Comparison of ENCODE assay signal across 27 cellular contexts in the genomic region with DNA sequence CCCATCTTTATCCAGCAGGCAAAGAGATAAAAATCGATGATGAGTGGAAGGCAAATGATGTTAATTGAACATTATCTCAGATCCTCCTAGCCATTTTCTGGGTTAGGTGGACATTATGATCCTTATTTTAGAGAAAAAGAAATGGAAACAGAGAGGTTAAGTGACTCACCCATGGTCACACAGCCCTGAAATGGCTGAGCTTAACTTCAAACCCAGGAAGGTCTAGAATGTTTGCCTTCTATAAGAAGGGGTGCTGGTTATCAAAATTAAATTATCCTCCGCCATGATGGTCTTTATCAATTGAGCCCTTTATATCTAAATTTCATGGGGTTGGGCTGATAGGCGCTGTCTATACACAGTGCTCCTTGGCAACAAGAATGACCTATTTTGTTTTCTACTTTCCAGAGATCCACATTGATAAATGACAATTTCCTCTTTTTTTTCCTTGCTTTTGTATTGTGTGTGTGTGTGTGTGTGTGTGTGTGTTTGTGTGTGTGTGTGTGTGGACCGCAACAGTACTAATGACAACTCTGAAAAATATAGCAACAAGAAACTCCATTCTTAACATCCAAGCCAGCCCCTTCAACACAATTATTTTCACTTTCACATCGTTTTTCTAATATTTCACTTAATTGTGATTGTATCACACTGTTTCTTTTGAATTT.
"Had no signal": no experiment of that assay in that cellular context is flagged by ENCODE, and none has a peak within 500 bp of the region (broad histone marks: within the 10 kb centered on the region; RNA-seq: fewer than 3 reads in every experiment).

No MANE protein-coding gene starts in this region.

- H3K36me3 ChIP-seq: brain microvascular endothelial cell, gastrocnemius medialis, heart left ventricle, WERI-Rb-1 had no signal

- ATAC-seq: activated CD4-positive, CD25-positive, alpha-beta regulatory T cell treated with anti-CD3 and anti-CD28 coated beads, Interleukin-2, amount 50 U/mL, for 24 hours; activated CD8-positive, alpha-beta T cell treated with anti-CD3 and anti-CD28 coated beads for 36 hours; activated T-cell treated with anti-CD3 and anti-CD28 coated beads, Interleukin-2, amount 50 U/mL, for 4 hours; esophagus mucosa; foreskin keratinocyte; gastrocnemius medialis; heart left ventricle had no signal

- H3K27ac ChIP-seq: brain microvascular endothelial cell, coronary artery, dorsolateral prefrontal cortex, foreskin keratinocyte, gastrocnemius medialis, heart left ventricle, WERI-Rb-1 had no signal

- H3K4me1 ChIP-seq: foreskin keratinocyte, gastrocnemius medialis, heart left ventricle had no signal

- H3K4me3 ChIP-seq: coronary artery, dorsolateral prefrontal cortex, gastrocnemius medialis, heart left ventricle had no signal

- FAIRE-seq: astrocyte, bronchial epithelial cell had no signal

- H3K27me3 ChIP-seq: brain microvascular endothelial cell, foreskin keratinocyte, gastrocnemius medialis had no signal

- DNase-seq: activated B cell treated with CpG ODN at 0.5 μM for 24 hours; activated CD4-positive, alpha-beta T cell treated with anti-CD3 and anti-CD28 coated beads for 48 hours; activated CD4-positive, alpha-beta T cell treated with anti-CD3 and anti-CD28 coated beads, Interleukin-2, amount 50 U/mL, for 1 hour; activated CD4-positive, alpha-beta T cell treated with anti-CD3 and anti-CD28 coated beads, Interleukin-2, amount 50 U/mL, for 48 hours; activated CD8-positive, alpha-beta memory T cell treated with anti-CD3 and anti-CD28 coated beads for 24 hours; activated CD8-positive, alpha-beta T cell treated with anti-CD3 and anti-CD28 coated beads for 36 hours; activated effector memory CD4-positive, alpha-beta T cell treated with Interleukin-2 at 50 U/mL for 16 hours; activated gamma-delta T cell treated with Interleukin-2 at 50 U/mL for 16 hours; activated naive CD4-positive, alpha-beta T cell treated with anti-CD3 and anti-CD28 coated beads, Interleukin-2, amount 50 U/mL, for 16 hours; activated naive CD4-positive, alpha-beta T cell treated with Interleukin-2 at 50 U/mL for 16 hours; activated T-cell treated with anti-CD3 and anti-CD28 coated beads, Interleukin-2, amount 50 U/mL, for 4 hours; amniotic stem cell; anterior cingulate cortex; brain microvascular endothelial cell; dorsolateral prefrontal cortex; effector memory CD4-positive, alpha-beta T cell; endodermal cell; foreskin keratinocyte; gastrocnemius medialis; glutamatergic neuron; heart left ventricle; WERI-Rb-1 had no signal

- H3K9me3 ChIP-seq: gastrocnemius medialis had no signal
